8 cellular contexts compared by ENCODE assay signal in genomic region chr7:38177621-38178003, GRCh38. TPM values are rescaled to one million over a fixed set of nuclear protein-coding genes. Genes with fewer than 3 reads are reported as not detected.
A peak's percentile ranks its signal among the peaks of the same experiment; 100 is the strongest.
DNase-seq lines count a peak whose midpoint lies in the region; ATAC-seq and TF ChIP-seq lines count a peak whose summit lies in the region.

No MANE protein-coding gene starts in this region.

- peak overlapping the region; percentile 73 for H3K4me3 ChIP-seq in iPS-15b (ENCODE audit: low read depth, low read length)

- peak overlapping the region; percentile 97 for H3K4me3 Mint-ChIP-seq in T-helper 2 cell treated with Interferon-gamma antibody and Interleukin-4, amounts not matched to agents 5 μg/mL and 100 μg/mL, for 36 hours
- peak overlapping the region; percentile 97 for H3K4me3 Mint-ChIP-seq in activated B cell treated with CpG ODN at 0.5 μM for 24 hours

- H3K36me3 ChIP-seq in iPS-15b (ENCODE audit: control insufficient read depth, insufficient read depth, low read length) = no peaks in the 10 kb centered on the region

- H3K4me1 Mint-ChIP-seq in T-helper 2 cell treated with Interferon-gamma antibody and Interleukin-4, amounts not matched to agents 5 μg/mL and 100 μg/mL, for 36 hours (ENCODE audit: low read depth) = peaks cover 34% of the 10 kb centered on the region
- peaks cover 35% of the 10 kb centered on the region for H3K4me1 Mint-ChIP-seq in activated B cell treated with CpG ODN at 0.5 μM for 24 hours

- no peaks in the 10 kb centered on the region for H3K36me3 Mint-ChIP-seq in T-helper 2 cell treated with Interferon-gamma antibody and Interleukin-4, amounts not matched to agents 5 μg/mL and 100 μg/mL, for 36 hours (ENCODE audit: low read depth)
- peaks cover 9% of the 10 kb centered on the region for H3K36me3 Mint-ChIP-seq in activated B cell treated with CpG ODN at 0.5 μM for 24 hours (ENCODE audit: low read depth)

- H3K9ac ChIP-seq in iPS-15b (ENCODE audit: low read depth, low read length) = peak overlapping the region; percentile 42

- peaks cover 4% of the 10 kb centered on the region for H3K9me3 Mint-ChIP-seq in T-helper 2 cell treated with Interferon-gamma antibody and Interleukin-4, amounts not matched to agents 5 μg/mL and 100 μg/mL, for 36 hours
- no peaks in the 10 kb centered on the region for H3K9me3 Mint-ChIP-seq in activated B cell treated with CpG ODN at 0.5 μM for 24 hours

- H3K9me3 ChIP-seq in iPS-15b (ENCODE audit: control insufficient read depth, insufficient read depth, low read length) = no peaks in the 10 kb centered on the region

- H3K27ac ChIP-seq in substantia nigra (ENCODE audit: low read depth, low read length, poor library complexity, severe bottlenecking) = peak overlapping the region; percentile 76

- H3K27me3 Mint-ChIP-seq in T-helper 2 cell treated with Interferon-gamma antibody and Interleukin-4, amounts not matched to agents 5 μg/mL and 100 μg/mL, for 36 hours (ENCODE audit: low read depth) = no peaks in the 10 kb centered on the region
- H3K27me3 Mint-ChIP-seq in activated B cell treated with CpG ODN at 0.5 μM for 24 hours = no peaks in the 10 kb centered on the region

- intact Hi-C loops in activated B cell treated with CpG ODN at 0.5 μM for 24 hours (cut with micrococcal nuclease) = loop anchor here (1.0 to 10.0 kb wide), 11 partner anchors 9 to 1957 kb away; partner anchors contain the start of genes ELMO1, MPLKIP, RALA and SUGCT

- H3K27me3 ChIP-seq in iPS-15b (ENCODE audit: control insufficient read depth, insufficient read depth, low read length) = no peaks in the 10 kb centered on the region

- POLR2A ChIA-PET in activated B cell treated with CpG ODN at 0.5 μM for 24 hours (lab: Charles Lee) = interaction anchor here (1.2 to 1.6 kb wide), 2 partner anchors 9 to 11 kb away, joined by 3 to 6 read pairs; no protein-coding TSS in a partner anchor

- no peak for TF ChIP-seq CTCF in activated B cell treated with CpG ODN at 0.5 μM for 24 hours (IDR thresholded peaks at IDR 0.05)

- CTCF ChIA-PET in activated B cell treated with CpG ODN at 0.5 μM for 24 hours (lab: Charles Lee) = interaction anchor here (0.8 to 1.4 kb wide), 2 partner anchors 38 to 70 kb away, joined by 3 to 13 read pairs; no protein-coding TSS in a partner anchor

- H3K4me1 ChIP-seq in iPS-15b (ENCODE audit: control insufficient read depth, insufficient read depth, low read length) = no peaks in the 10 kb centered on the region

- ATAC-seq in activated B cell treated with CpG ODN at 0.5 μM for 24 hours (ENCODE audit: low read depth) = peak; percentile 5
- ATAC-seq in GM19023 (IDR thresholded peaks at IDR 0.05; ENCODE audit: unreplicated experiment) = no peak

- H3K27ac Mint-ChIP-seq in T-helper 2 cell treated with Interferon-gamma antibody and Interleukin-4, amounts not matched to agents 5 μg/mL and 100 μg/mL, for 36 hours = peak overlapping the region; percentile 96
- H3K27ac Mint-ChIP-seq in activated B cell treated with CpG ODN at 0.5 μM for 24 hours = peak overlapping the region; percentile 93

- DNase-seq in T-helper 2 cell treated with Interferon-gamma antibody and Interleukin-4, amounts not matched to agents 5 μg/mL and 100 μg/mL, for 36 hours (ENCODE audit: low spot score) = no peak
- DNase-seq in T-helper 2 cell (no peak), activated B cell treated with CpG ODN at 0.5 μM for 24 hours (no peak), substantia nigra (lab: John Stamatoyannopoulos, UW) (no peak), COLO668 (lab: John Stamatoyannopoulos, UW; ENCODE audit: unreplicated experiment) (no peak)
- DNase-seq in activated CD4-positive, alpha-beta T cell treated with anti-CD3 and anti-CD28 coated beads, Interleukin-2, amount 50 U/mL, for 48 hours = no peak

RNA-seq across cellular contexts. Expression of gene STARD3NL, which starts 0.4 kb away (rescaled TPM):
- 16.2 and 17.4 TPM in 2 replicates for total RNA-seq in activated B cell treated with CpG ODN at 0.5 μM for 24 hours
